ENCODE assay signal across 8 cellular contexts in genomic region chr11:16606784-16607674, GRCh38.
DNase-seq lines count a peak whose midpoint lies in the region; ATAC-seq and TF ChIP-seq lines count a peak whose summit lies in the region.

No MANE protein-coding gene starts in this region.

- peaks cover 0 to 8% (median 5%) of the 10 kb centered on the region in 3 donors for H3K36me3 Mint-ChIP-seq in naive thymus-derived CD8-positive, alpha-beta T cell

- peaks cover 0 to 19% (median 3%) of the 10 kb centered on the region in 9 donors for H3K9me3 Mint-ChIP-seq in naive thymus-derived CD8-positive, alpha-beta T cell

- no peaks in the 10 kb centered on the region for H4K20me1 ChIP-seq in fibroblast of lung (ENCODE audit: control insufficient read depth, extremely low read depth, insufficient read depth, low read length)

- POLR2A ChIA-PET in naive thymus-derived CD8-positive, alpha-beta T cell (lab: Charles Lee), result interaction anchor here (0.7 kb wide), 1 partner anchor 10 kb away, joined by 3 read pairs; no protein-coding TSS in a partner anchor

- peak overlapping the region in 5 of 10 donors; percentile 1 to 79 (median 9) for H3K27ac Mint-ChIP-seq in naive thymus-derived CD8-positive, alpha-beta T cell

- peaks cover 7% of the 10 kb centered on the region for H3K79me2 ChIP-seq in fibroblast of lung (ENCODE audit: control insufficient read depth, insufficient read depth, low read length)

- peaks cover 13% of the 10 kb centered on the region for H3K27me3 ChIP-seq in fibroblast of lung (ENCODE audit: control insufficient read depth, insufficient read depth, low read length)

- peak overlapping the region; percentile 61 for H3K4me2 ChIP-seq in fibroblast of lung (ENCODE audit: extremely low read depth, insufficient read depth, low read length)

- no peak for TF ChIP-seq CTCF in fibroblast of lung (conservative IDR thresholded peaks at IDR 0.05 in 1 of 2, IDR thresholded peaks at IDR 0.05 in 1 of 2; ENCODE audit: low read depth in 1 of 2, low read length in 2 of 2)

- ATAC-seq in naive thymus-derived CD8-positive, alpha-beta T cell, result no peak
- no peak for ATAC-seq in GM19463 (IDR thresholded peaks at IDR 0.05; ENCODE audit: unreplicated experiment)
- no peak for ATAC-seq in HG03442 (IDR thresholded peaks at IDR 0.05; ENCODE audit: unreplicated experiment)
- no peak for ATAC-seq in HG03565 (IDR thresholded peaks at IDR 0.05; ENCODE audit: unreplicated experiment)

- H2AFZ ChIP-seq in fibroblast of lung (ENCODE audit: low read length), result peak overlapping the region; percentile 87

- H3K4me3 Mint-ChIP-seq in naive thymus-derived CD8-positive, alpha-beta T cell, result peak overlapping the region in 9 of 10 donors; percentile 73 to 88 (median 86)

- H3K4me1 ChIP-seq in fibroblast of lung (ENCODE audit: control insufficient read depth, extremely low read depth, insufficient read depth, low read length), result peaks cover 6% of the 10 kb centered on the region

- peaks cover 16 to 48% (median 36%) of the 10 kb centered on the region in 4 donors for H3K4me1 Mint-ChIP-seq in naive thymus-derived CD8-positive, alpha-beta T cell

- peak overlapping the region; percentile 97 for H3K4me3 ChIP-seq in SK-N-MC
- peak overlapping the region; percentile 42 to 92 (median 80) for H3K4me3 ChIP-seq in fibroblast of lung (replicated peaks in 1 of 4; ENCODE audit: control extremely low read depth in 1 of 4, insufficient read depth in 1 of 4, low read depth in 3 of 4, low read length in 4 of 4)

- H3K36me3 ChIP-seq in SK-N-MC (ENCODE audit: insufficient read depth, low read length), result peaks cover 7% of the 10 kb centered on the region; the same call in 1 of the 2 replicates
- no peaks in the 10 kb centered on the region for H3K36me3 ChIP-seq in fibroblast of lung (ENCODE audit: control insufficient read depth, insufficient read depth, low read length)

- H3K27me3 Mint-ChIP-seq in naive thymus-derived CD8-positive, alpha-beta T cell, result peaks cover 29 to 49% (median 44%) of the 10 kb centered on the region in 5 donors

- peak overlapping the region; percentile 98 for H3K9ac ChIP-seq in SK-N-MC (ENCODE audit: insufficient read length)
- peak overlapping the region; percentile 73 for H3K9ac ChIP-seq in fibroblast of lung (ENCODE audit: insufficient read depth, low read length)

- peak; percentile 46 for DNase-seq in NCI-H2196 (lab: John Stamatoyannopoulos, UW; ENCODE audit: unreplicated experiment)
- DNase-seq in NCI-H2196 treated with DMSO at 0.1 percent for 48 hours (lab: John Stamatoyannopoulos, UW; ENCODE audit: unreplicated experiment), result no peak
- no peak for DNase-seq in SK-N-MC (ENCODE audit: low read depth, low spot score)
- DNase-seq in fibroblast of lung (ENCODE audit: low read depth in 2 of 2), result peak; percentile 27 to 35
- DNase-seq in naive thymus-derived CD8-positive, alpha-beta T cell, result peak in 2 of 10 donors; percentile 10 to 11

- H3K9me3 ChIP-seq in SK-N-MC (ENCODE audit: low read depth, low read length), result no peaks in the 10 kb centered on the region
- no peaks in the 10 kb centered on the region for H3K9me3 ChIP-seq in fibroblast of lung (ENCODE audit: control insufficient read depth, insufficient read depth, low read depth, low read length)

- H3K27ac ChIP-seq in SK-N-MC (peak overlapping the region; percentile 97), fibroblast of lung (ENCODE audit: insufficient read depth, low read length) (peak overlapping the region; percentile 56)

Comparison
In these comparisons a context has a peak if more than half of its experiments do, and no peak if none do; other contexts are left out.
1. DNase-seq: peak in NCI-H2196 (single experiment) and fibroblast of lung (2 of 2); none in NCI-H2196 treated with DMSO at 0.1 percent for 48 hours (single experiment) and SK-N-MC (single experiment).